In genomic region chr20:50306478-50307423, GRCh38 we compare ENCODE assay signal across 12 cellular contexts.
DNase-seq lines count a peak whose midpoint lies in the region; ATAC-seq, FAIRE-seq and TF ChIP-seq lines count a peak whose summit lies in the region.
"Had no signal": no experiment of that assay in that cellular context is flagged by ENCODE, and none has a peak within 500 bp of the region (broad histone marks: within the 10 kb centered on the region; RNA-seq: fewer than 3 reads in every experiment).

No MANE protein-coding gene starts in this region.

- H3K9me3 ChIP-seq in AG04450 (ENCODE audit: control insufficient read depth, insufficient read depth, low read length), result peaks cover 7% of the 10 kb centered on the region
- no peaks in the 10 kb centered on the region for H3K9me3 ChIP-seq in astrocyte (ENCODE audit: insufficient read depth, low read depth, low read length)
- H3K9me3 ChIP-seq in HepG2 (ENCODE audit: low read length), result no peaks in the 10 kb centered on the region
- H3K9me3 ChIP-seq in gastrocnemius medialis, result no peaks in the 10 kb centered on the region
- H3K9me3 ChIP-seq in naive thymus-derived CD4-positive, alpha-beta T cell (ENCODE audit: control insufficient read depth in 2 of 3, low read length in 3 of 3), result no peaks in the 10 kb centered on the region

- H3K36me3 ChIP-seq in astrocyte (ENCODE audit: insufficient read depth, low read length) (no peaks in the 10 kb centered on the region), HepG2 (replicated peaks in 1 of 2; ENCODE audit: control insufficient read depth in 1 of 2, insufficient read depth in 2 of 2, low read length in 2 of 2) (no peaks in the 10 kb centered on the region), gastrocnemius medialis (no peaks in the 10 kb centered on the region)
- H3K36me3 ChIP-seq in naive thymus-derived CD4-positive, alpha-beta T cell (ENCODE audit: control insufficient read depth in 2 of 3, insufficient read depth in 3 of 3, low read length in 3 of 3), result no peaks in the 10 kb centered on the region

- TF ChIP-seq EP300 in HepG2 (IDR thresholded peaks at IDR 0.05; ENCODE audit: low read depth in 2 of 2, low read length in 2 of 2), result no peak; a peak in 1 of 4 replicates
- TF ChIP-seq EP300 in HepG2 (CRISPR knock-in tag; IDR thresholded peaks at IDR 0.05; ENCODE audit: borderline replicate concordance), result no peak; the same call in 1 of the 2 replicates

- H3K27me3 ChIP-seq in AG04450 (ENCODE audit: control insufficient read depth, insufficient read depth, low read length) (no peaks in the 10 kb centered on the region), astrocyte (ENCODE audit: insufficient read depth, low read length) (no peaks in the 10 kb centered on the region), HepG2 (ENCODE audit: control insufficient read depth in 1 of 2, insufficient read depth in 2 of 2, low read length in 2 of 2) (no peaks in the 10 kb centered on the region; a peak in 1 of 5 replicates), gastrocnemius medialis (no peaks in the 10 kb centered on the region)
- no peaks in the 10 kb centered on the region for H3K27me3 ChIP-seq in naive thymus-derived CD4-positive, alpha-beta T cell (ENCODE audit: control insufficient read depth in 2 of 2, insufficient read depth in 2 of 2, low read length in 2 of 2)

- H3K4me1 Mint-ChIP-seq in astrocyte (ENCODE audit: low read depth, unreplicated experiment), result peaks cover 27% of the 10 kb centered on the region
- peaks cover 0 to 15% (median 0%) of the 10 kb centered on the region in 7 donors for H3K4me1 Mint-ChIP-seq in naive thymus-derived CD4-positive, alpha-beta T cell
- H3K4me1 Mint-ChIP-seq: naive B cell had no signal

- H3K4me3 ChIP-seq in AG04450 (ENCODE audit: low read depth, low read length), result no peak overlapping the region
- no peak overlapping the region for H3K4me3 ChIP-seq in astrocyte (ENCODE audit: insufficient read depth, low read depth, low read length)
- peak overlapping the region; percentile 13 to 69 (median 34) for H3K4me3 ChIP-seq in HepG2 (replicated peaks in 1 of 3; ENCODE audit: insufficient read depth in 1 of 3, low read depth in 2 of 3, low read length in 3 of 3)
- no peak overlapping the region for H3K4me3 ChIP-seq in gastrocnemius medialis
- H3K4me3 ChIP-seq in naive thymus-derived CD4-positive, alpha-beta T cell (ENCODE audit: low read length), result no peak overlapping the region

- TF ChIP-seq POLR2A in HepG2 (IDR thresholded peaks at IDR 0.05; ENCODE audit: insufficient read depth in 1 of 2, low read depth in 2 of 2, low read length in 2 of 2), result peak; percentile 83 to 89
- no peak for TF ChIP-seq POLR2A in gastrocnemius medialis (IDR thresholded peaks at IDR 0.05)

- peaks cover 1% of the 10 kb centered on the region for H3K9me3 Mint-ChIP-seq in astrocyte (ENCODE audit: unreplicated experiment)
- peaks cover 0 to 1% (median 0%) of the 10 kb centered on the region in 11 donors for H3K9me3 Mint-ChIP-seq in naive thymus-derived CD4-positive, alpha-beta T cell
- H3K9me3 Mint-ChIP-seq: naive B cell had no signal

- 15% methylated on average over 12 of the region's 13 CpGs for WGBS in HepG2 (ENCODE audit: low lambda C conversion rate)

- in situ Hi-C loops in HepG2 (cut with HindIII; ENCODE audit: extremely low pct_ligation_motif_present, low pct_unique_long_range_greater_than_20kb), result no loop called here
- in situ Hi-C loops in gastrocnemius medialis (cut with MboI; ENCODE audit: low sequenced_read_pairs in 4 of 4), result no loop called here

- H4K20me1 ChIP-seq in astrocyte (ENCODE audit: insufficient read depth, low read length) (no peaks in the 10 kb centered on the region), HepG2 (ENCODE audit: insufficient read depth, low read length) (no peaks in the 10 kb centered on the region)

- H2AFZ ChIP-seq in astrocyte (ENCODE audit: low read depth, low read length) (no peak overlapping the region), HepG2 (ENCODE audit: low read length) (no peak overlapping the region)

- H3K4me3 Mint-ChIP-seq in astrocyte (ENCODE audit: unreplicated experiment), result no peak overlapping the region
- H3K4me3 Mint-ChIP-seq in naive thymus-derived CD4-positive, alpha-beta T cell, result no peak overlapping the region
- H3K4me3 Mint-ChIP-seq: activated CD8-positive, alpha-beta memory T cell treated with anti-CD3 and anti-CD28 coated beads, Interleukin-2, amount 10 ng/mL, durations not matched to agents 7 days and 5 days; naive B cell had no signal

- peak overlapping the region; percentile 26 for H3K27ac Mint-ChIP-seq in astrocyte (ENCODE audit: unreplicated experiment)
- H3K27ac Mint-ChIP-seq in naive thymus-derived CD4-positive, alpha-beta T cell, result no peak overlapping the region
- H3K27ac Mint-ChIP-seq: activated CD8-positive, alpha-beta memory T cell treated with anti-CD3 and anti-CD28 coated beads, Interleukin-2, amount 10 ng/mL, durations not matched to agents 7 days and 5 days had no signal

- FAIRE-seq in astrocyte (lab: Jason Lieb, UNC), result no peak
- FAIRE-seq in HepG2 (lab: Jason Lieb, UNC), result no peak

- peaks cover 3% of the 10 kb centered on the region for H3K27me3 Mint-ChIP-seq in astrocyte (ENCODE audit: low read depth, unreplicated experiment)
- H3K27me3 Mint-ChIP-seq in naive thymus-derived CD4-positive, alpha-beta T cell, result peaks cover 0 to 5% (median 2%) of the 10 kb centered on the region in 5 donors

- no peak overlapping the region for H3K4me2 ChIP-seq in astrocyte (ENCODE audit: low read length)
- H3K4me2 ChIP-seq in HepG2 (ENCODE audit: low read depth, low read length), result peak overlapping the region; percentile 97

- TF ChIP-seq CTCF in AG04450 (IDR thresholded peaks at IDR 0.05; ENCODE audit: low read depth, low read length) (no peak), astrocyte (IDR thresholded peaks at IDR 0.05; ENCODE audit: insufficient read depth, low read depth, low read length) (no peak), HepG2 (CRISPR knock-in tag; IDR thresholded peaks at IDR 0.05) (no peak; the same call in 1 of the 2 replicates), gastrocnemius medialis (IDR thresholded peaks at IDR 0.05 in 4 of 5, conservative IDR thresholded peaks at IDR 0.05 in 1 of 5) (no peak)

- H3K27ac ChIP-seq in AG04450 (ENCODE audit: low read depth, low read length), result peak overlapping the region; percentile 99
- H3K27ac ChIP-seq in astrocyte (ENCODE audit: low read depth, low read length), result no peak overlapping the region
- peak overlapping the region; percentile 97 for H3K27ac ChIP-seq in HepG2 (ENCODE audit: extremely low read length, insufficient read depth, low read length)
- H3K27ac ChIP-seq in gastrocnemius medialis, result peak overlapping the region; percentile 87 to 95 (median 90)
- H3K27ac ChIP-seq in naive thymus-derived CD4-positive, alpha-beta T cell (ENCODE audit: low read depth, low read length), result no peak overlapping the region

- no peaks in the 10 kb centered on the region for H3K36me3 Mint-ChIP-seq in astrocyte (ENCODE audit: low read depth, unreplicated experiment)
- no peaks in the 10 kb centered on the region for H3K36me3 Mint-ChIP-seq in naive thymus-derived CD4-positive, alpha-beta T cell
- H3K36me3 Mint-ChIP-seq: activated CD8-positive, alpha-beta memory T cell treated with anti-CD3 and anti-CD28 coated beads, Interleukin-2, amount 10 ng/mL, durations not matched to agents 7 days and 5 days; naive B cell had no signal

- H3K79me2 ChIP-seq in astrocyte (ENCODE audit: insufficient read depth, low read length), result no peaks in the 10 kb centered on the region
- no peaks in the 10 kb centered on the region for H3K79me2 ChIP-seq in HepG2 (ENCODE audit: insufficient read depth, low read length)

- BruUV-seq in HepG2 (replicated peaks; lab: Mats Ljungman, UMichigan), result TSS peak; percentile 67

- peaks cover 46% of the 10 kb centered on the region for H3K4me1 ChIP-seq in astrocyte (ENCODE audit: insufficient read depth, low read length)
- peaks cover 86% of the 10 kb centered on the region for H3K4me1 ChIP-seq in HepG2 (ENCODE audit: insufficient read depth, low read length)
- peaks cover 55 to 65% of the 10 kb centered on the region in 2 donors for H3K4me1 ChIP-seq in gastrocnemius medialis
- no peaks in the 10 kb centered on the region for H3K4me1 ChIP-seq in naive thymus-derived CD4-positive, alpha-beta T cell (ENCODE audit: control insufficient read depth in 2 of 2, insufficient read depth in 2 of 2, low read length in 2 of 2)

- H3K9ac ChIP-seq in astrocyte (ENCODE audit: low read length) (no peak overlapping the region), HepG2 (ENCODE audit: insufficient read depth, low read depth, low read length) (peak overlapping the region; percentile 86)

- TF ChIP-seq RAD21 in HepG2 (CRISPR knock-in tag; IDR thresholded peaks at IDR 0.05), result peak; percentile 19; the same call in 1 of the 2 replicates

- DNase-seq in AG04450 (ENCODE audit: low read depth, low spot score) (no peak), astrocyte (ENCODE audit: low read depth) (no peak), HepG2 (ENCODE audit: low spot score) (no peak), gastrocnemius medialis (no peak), NCI-H2107 (lab: John Stamatoyannopoulos, UW) (no peak), DMS79 treated with DMSO at 0.1 percent for 48 hours (lab: John Stamatoyannopoulos, UW) (no peak)
- DNase-seq in naive thymus-derived CD4-positive, alpha-beta T cell, result no peak
- DNase-seq: activated CD8-positive, alpha-beta memory T cell treated with anti-CD3 and anti-CD28 coated beads, Interleukin-2, amount 10 ng/mL, durations not matched to agents 7 days and 5 days; MM.1S; naive B cell; RPMI8226 had no signal

- CTCF ChIA-PET in AG04450 (lab: Charles Lee), result no interaction called here
- CTCF ChIA-PET in HepG2 (lab: Yijun Ruan, JAX; ENCODE audit: low intra/inter-chr PET ratio, low total read pairs), result no interaction called here
- CTCF ChIA-PET in naive thymus-derived CD4-positive, alpha-beta T cell (lab: Charles Lee), result no interaction called here

- intact Hi-C loops in HepG2 (cut with micrococcal nuclease; ENCODE audit: unreplicated experiment), result loop anchor here (2.0 to 10.0 kb wide), 4 partner anchors 14 to 182 kb away; no protein-coding TSS in a partner anchor
- intact Hi-C loops in gastrocnemius medialis (cut with DNase I; ENCODE audit: low total_unique reads), result loop anchor here (5.0 to 10.0 kb wide), 2 partner anchors 156 to 268 kb away; no protein-coding TSS in a partner anchor
- intact Hi-C loops in naive thymus-derived CD4-positive, alpha-beta T cell (cut with micrococcal nuclease), result no loop called here

- ATAC-seq in HepG2, result no peak
- no peak for ATAC-seq in gastrocnemius medialis
- no peak for ATAC-seq in naive thymus-derived CD4-positive, alpha-beta T cell
- ATAC-seq in GM21381 (IDR thresholded peaks at IDR 0.05; ENCODE audit: unreplicated experiment), result no peak
- ATAC-seq: activated CD8-positive, alpha-beta memory T cell treated with anti-CD3 and anti-CD28 coated beads, Interleukin-2, amount 10 ng/mL, durations not matched to agents 7 days and 5 days had no signal

- POLR2A ChIA-PET in AG04450 (lab: Yijun Ruan, JAX) (interaction anchor here (1.3 to 2.2 kb wide), 2 partner anchors 14 to 21 kb away, joined by 6 to 10 read pairs; no protein-coding TSS in a partner anchor), HepG2 (lab: Yijun Ruan, JAX) (interaction anchor here (0.8 to 7.1 kb wide), 25 partner anchors 8 to 150 kb away, joined by 3 to 178 read pairs (median 5); partner anchors contain the start of gene CEBPB)
- POLR2A ChIA-PET in naive thymus-derived CD4-positive, alpha-beta T cell (lab: Charles Lee), result no interaction called here

TF ChIP-seq in HepG2, 621 proteins besides CTCF, POLR2A, EP300 and RAD21 (continues in another document):
- TF ChIP-seq HCFC1 (IDR thresholded peaks at IDR 0.05; ENCODE audit: low read depth, low read length) (no peak), ZFP1 (CRISPR knock-in tag; IDR thresholded peaks at IDR 0.05) (no peak)

Comparison
In these comparisons a context has a peak if more than half of its experiments do, and no peak if none do; other contexts are left out.
1. H3K27ac ChIP-seq: peak in AG04450 (single experiment), HepG2 (single experiment) and gastrocnemius medialis (4 of 4); none in astrocyte (single experiment) and naive thymus-derived CD4-positive, alpha-beta T cell (single experiment).
2. H3K4me3 ChIP-seq: peak in HepG2 (3 of 3); none in AG04450 (single experiment), astrocyte (single experiment), gastrocnemius medialis (0 of 4) and naive thymus-derived CD4-positive, alpha-beta T cell (single experiment).
3. POLR2A ChIP-seq: peak in HepG2 (2 of 2); none in gastrocnemius medialis (0 of 2).
4. intact Hi-C loops: an anchor here in HepG2 (2.0 to 10.0 kb wide) and gastrocnemius medialis (5.0 to 10.0 kb wide); none called in naive thymus-derived CD4-positive, alpha-beta T cell.